13 cellular contexts compared by ENCODE assay signal in the genomic region with DNA sequence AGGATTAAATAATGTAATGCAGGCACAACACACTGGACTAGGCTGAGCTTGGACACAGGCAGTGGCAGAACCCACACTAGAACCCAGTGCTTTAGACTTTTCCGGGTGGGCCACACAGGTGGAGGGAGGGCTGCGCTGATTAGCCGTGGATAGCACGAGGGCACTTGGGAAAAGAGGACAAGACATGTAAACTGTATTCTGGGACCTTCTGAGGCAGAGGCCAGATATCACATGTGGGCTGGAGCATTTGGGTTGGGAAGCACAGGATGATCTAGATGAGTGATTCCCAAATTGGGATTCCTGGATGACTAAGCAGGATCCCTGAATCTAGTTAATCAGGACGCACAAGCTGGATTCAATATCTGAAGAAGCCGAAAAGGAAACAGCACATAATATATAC. TPM values are rescaled to one million over a fixed set of nuclear protein-coding genes. Genes with fewer than 3 reads are reported as not detected.
DNase-seq lines count a peak whose midpoint lies in the region; TF ChIP-seq lines count a peak whose summit lies in the region.
"Had no signal": no experiment of that assay in that cellular context is flagged by ENCODE, and none has a peak within 500 bp of the region (broad histone marks: within the 10 kb centered on the region; RNA-seq: fewer than 3 reads in every experiment).

No MANE protein-coding gene starts in this region.

- no peak overlapping the region for H3K4me3 Mint-ChIP-seq in mesothelial cell of epicardium
- H3K4me3 Mint-ChIP-seq: natural killer cell treated with Interleukin-12 subunit alpha and Interleukin-12 subunit beta and Interleukin-15 and Interleukin-18, amount 100 ng/mL, for 72 hours had no signal

- H3K9me3 Mint-ChIP-seq in mesothelial cell of epicardium: no peaks in the 10 kb centered on the region
- H3K9me3 Mint-ChIP-seq: natural killer cell treated with Interleukin-12 subunit alpha and Interleukin-12 subunit beta and Interleukin-15 and Interleukin-18, amount 100 ng/mL, for 72 hours had no signal

- H3K9me2 ChIP-seq in PC-9 (ENCODE audit: insufficient read depth): no peaks in the 10 kb centered on the region

- H3K4me1 ChIP-seq in PC-9 (replicated peaks; ENCODE audit: insufficient read depth) (peaks cover 56% of the 10 kb centered on the region), tibial artery (peaks cover 18 to 100% (median 92%) of the 10 kb centered on the region in 4 donors)

- H3K27me3 ChIP-seq in PC-9 (ENCODE audit: insufficient read depth, low read depth) (no peaks in the 10 kb centered on the region), dorsolateral prefrontal cortex (no peaks in the 10 kb centered on the region), tibial artery (no peaks in the 10 kb centered on the region)

- H3K9me3 ChIP-seq in PC-9 (ENCODE audit: insufficient read depth, low read depth): no peaks in the 10 kb centered on the region
- H3K9me3 ChIP-seq in tibial artery: no peaks in the 10 kb centered on the region

- H3K4me1 Mint-ChIP-seq in mesothelial cell of epicardium: peaks cover 80% of the 10 kb centered on the region

- peaks cover 51% of the 10 kb centered on the region; the same call in 1 of the 2 replicates for H3F3A ChIP-seq in PC-9 (ENCODE audit: insufficient read depth, low read depth)

- H3K27ac Mint-ChIP-seq in mesothelial cell of epicardium: peak overlapping the region; percentile 85

- no peak for DNase-seq in PC-9
- peak in 1 of 10 donors; percentile 11 for DNase-seq in dorsolateral prefrontal cortex
- no peak for DNase-seq in mesothelial cell of epicardium (ENCODE audit: low spot score in 2 of 2, unreplicated experiment in 2 of 2)
- peak in 1 of 2 donors; percentile 65 for DNase-seq in tibial artery
- DNase-seq in H4 (ENCODE audit: low spot score): no peak
- DNase-seq in NCI-H1417 (lab: John Stamatoyannopoulos, UW): no peak
- DNase-seq in putamen (ENCODE audit: low spot score): no peak
- DNase-seq: activated CD4-positive, alpha-beta T cell treated with anti-CD3 and anti-CD28 coated beads, Interleukin-2, amount 50 U/mL, for 1 hour; amygdala; NCI-H2029; SIG-M5 had no signal

- H3K27ac ChIP-seq in PC-9 (no peak overlapping the region), dorsolateral prefrontal cortex (peak overlapping the region in 57 of 59 donors; percentile 12 to 99 (median 94)), tibial artery (peak overlapping the region; percentile 95 to 98)

- intact Hi-C loops in PC-9 (cut with micrococcal nuclease; ENCODE audit: unreplicated experiment): no loop called here
- intact Hi-C loops in dorsolateral prefrontal cortex (cut with DNase I): no loop called here
- intact Hi-C loops in tibial artery (cut with DNase I; ENCODE audit: low total_unique reads): no loop called here

- H3K36me3 ChIP-seq in PC-9 (ENCODE audit: low read depth) (peaks cover 58% of the 10 kb centered on the region), tibial artery (peaks cover 0 to 15% (median 6%) of the 10 kb centered on the region in 3 donors)

- H4K20me1 ChIP-seq in PC-9 (ENCODE audit: insufficient read depth): peaks cover 78% of the 10 kb centered on the region

- no TSS peak for BruUV-seq in PC-9 (replicated peaks; lab: Mats Ljungman, UMichigan)

- H3K36me3 Mint-ChIP-seq in mesothelial cell of epicardium: peaks cover 3% of the 10 kb centered on the region
- H3K36me3 Mint-ChIP-seq: natural killer cell treated with Interleukin-12 subunit alpha and Interleukin-12 subunit beta and Interleukin-15 and Interleukin-18, amount 100 ng/mL, for 72 hours had no signal

- no peak overlapping the region for H2AFZ ChIP-seq in PC-9

- no peaks in the 10 kb centered on the region for H3K27me3 Mint-ChIP-seq in mesothelial cell of epicardium (ENCODE audit: low read depth)
- H3K27me3 Mint-ChIP-seq: natural killer cell treated with Interleukin-12 subunit alpha and Interleukin-12 subunit beta and Interleukin-15 and Interleukin-18, amount 100 ng/mL, for 72 hours had no signal

- CTCF ChIA-PET in PC-9 (lab: Charles Lee): no interaction called here

- POLR2A ChIA-PET in PC-9 (lab: Charles Lee; ENCODE audit: unreplicated experiment): no interaction called here

- no peak for TF ChIP-seq CTCF in PC-9 (conservative IDR thresholded peaks at IDR 0.05)
- no peak for TF ChIP-seq CTCF in dorsolateral prefrontal cortex (IDR thresholded peaks at IDR 0.05 in 54 of 56, conservative IDR thresholded peaks at IDR 0.05 in 2 of 56; ENCODE audit: low read depth in 1 of 56, partially characterized antibody in 56 of 56)
- no peak for TF ChIP-seq CTCF in mesothelial cell of epicardium (IDR thresholded peaks at IDR 0.05; ENCODE audit: unreplicated experiment)
- TF ChIP-seq CTCF in tibial artery (IDR thresholded peaks at IDR 0.05): no peak

- H3K4me2 ChIP-seq in PC-9: peak overlapping the region; percentile 42; the same call in 1 of the 2 replicates

- H3K79me2 ChIP-seq in PC-9 (ENCODE audit: low read depth): peaks cover 98% of the 10 kb centered on the region

- H3K4me3 ChIP-seq in PC-9 (no peak overlapping the region), dorsolateral prefrontal cortex (peak overlapping the region in 27 of 59 donors; percentile 1 to 52 (median 37)), tibial artery (peak overlapping the region in 1 of 2 donors; percentile 46)

RNA-seq across cellular contexts. Expression of a gene that starts 20.3 kb away (rescaled TPM):
- not detected in 2 replicates for total RNA-seq in PC-9 (2021)
- total RNA-seq in dorsolateral prefrontal cortex: under 1 TPM in 10 of 120 experiments, not detected in 110; 0.35 to 0.76 (median 0.60) TPM
- total RNA-seq in mesothelial cell of epicardium: 0.51 to 0.58 TPM (median 0.52 TPM) in 3 replicates
- not detected in 2 replicates for total RNA-seq in H4 (2014; rRNA removed; shearing (Covaris generic))
- total RNA-seq: glomerular endothelial cell; natural killer cell treated with Interleukin-12 subunit alpha and Interleukin-12 subunit beta and Interleukin-15 and Interleukin-18, amount 100 ng/mL, for 72 hours had no signal
